ENCODE assay signal across 9 cellular contexts in genomic region chr2:74461187-74462053, GRCh38. TPM values are rescaled to one million over a fixed set of nuclear protein-coding genes. Genes with fewer than 3 reads are reported as not detected.
DNase-seq lines count a peak whose midpoint lies in the region; ATAC-seq and TF ChIP-seq lines count a peak whose summit lies in the region.
"Had no signal": no experiment of that assay in that cellular context is flagged by ENCODE, and none has a peak within 500 bp of the region (broad histone marks: within the 10 kb centered on the region; RNA-seq: fewer than 3 reads in every experiment).

No MANE protein-coding gene starts in this region.

- CTCF ChIA-PET in GM10248 (lab: Yijun Ruan, JAX): interaction anchor here (1.2 to 2.3 kb wide), 4 partner anchors 13 to 126 kb away, joined by 3 to 4 read pairs (median 4); no protein-coding TSS in a partner anchor

- POLR2A ChIA-PET in GM10248 (lab: Yijun Ruan, JAX): no interaction called here

- no peaks in the 10 kb centered on the region for H3K36me3 Mint-ChIP-seq in glutamatergic neuron (ENCODE audit: unreplicated experiment)
- H3K36me3 Mint-ChIP-seq: natural killer cell had no signal

- ATAC-seq in sciatic nerve: no peak
- ATAC-seq: gastrocnemius medialis, natural killer cell had no signal

- intact Hi-C loops in sciatic nerve (cut with DNase I): no loop called here

- DNase-seq in GM10248 (ENCODE audit: extremely low spot score) (no peak), NAMALWA (ENCODE audit: low spot score) (peak; percentile 55), glutamatergic neuron (peak; percentile 43), NCI-H526 treated with DMSO at 0.1 percent for 48 hours (lab: John Stamatoyannopoulos, UW) (no peak), Ammon's horn (ENCODE audit: low spot score) (no peak), sciatic nerve (ENCODE audit: low spot score) (no peak)
- DNase-seq: gastrocnemius medialis, natural killer cell, NCI-H2081 treated with DMSO at 0.1 percent for 48 hours had no signal

- H3K27me3 Mint-ChIP-seq in glutamatergic neuron (ENCODE audit: unreplicated experiment): peaks cover 22% of the 10 kb centered on the region

- H3K9me3 Mint-ChIP-seq in glutamatergic neuron (ENCODE audit: unreplicated experiment): peaks cover 14% of the 10 kb centered on the region
- H3K9me3 Mint-ChIP-seq: natural killer cell had no signal

- peak; percentile 17 for TF ChIP-seq CTCF in GM10248 (IDR thresholded peaks at IDR 0.05; ENCODE audit: control extremely low read depth, extremely low read depth, low read depth, missing control alignments)
- peak; percentile 30 for TF ChIP-seq CTCF in glutamatergic neuron (IDR thresholded peaks at IDR 0.05; ENCODE audit: partially characterized antibody, unreplicated experiment)

- no peak overlapping the region for H3K4me3 Mint-ChIP-seq in glutamatergic neuron (ENCODE audit: unreplicated experiment)

- no peak overlapping the region for H3K27ac Mint-ChIP-seq in glutamatergic neuron (ENCODE audit: unreplicated experiment)

- peaks cover 8% of the 10 kb centered on the region for H3K4me1 Mint-ChIP-seq in glutamatergic neuron (ENCODE audit: low read depth, unreplicated experiment)

RNA-seq across cellular contexts. Expression of gene WBP1, which starts 3.2 kb away (rescaled TPM):
- total RNA-seq in glutamatergic neuron (ENCODE audit: unreplicated experiment) (109 TPM), sciatic nerve (68.6 TPM)

RNA-seq across cellular contexts. Expression of gene MOGS, which starts 3.8 kb away (rescaled TPM):
- total RNA-seq in glutamatergic neuron (ENCODE audit: unreplicated experiment): 50.9 TPM
- total RNA-seq in sciatic nerve: 39.5 TPM

RNA-seq across cellular contexts. Expression of gene INO80B, which starts 6.5 kb away (rescaled TPM):
- total RNA-seq in glutamatergic neuron (ENCODE audit: unreplicated experiment): 18.5 TPM
- total RNA-seq in sciatic nerve: 38.2 TPM

RNA-seq across cellular contexts. Expression of gene MRPL53, which starts 11.1 kb away (rescaled TPM):
- total RNA-seq in glutamatergic neuron (ENCODE audit: unreplicated experiment) (63.9 TPM), sciatic nerve (54.4 TPM)

RNA-seq across cellular contexts. Expression of gene RTKN, which starts 19.7 kb away (rescaled TPM):
- total RNA-seq in glutamatergic neuron (ENCODE audit: unreplicated experiment) (88.7 TPM), sciatic nerve (76.0 TPM)

Comparison
In these comparisons a context has a peak if more than half of its experiments do, and no peak if none do; other contexts are left out.
1. DNase-seq: peak in NAMALWA (single experiment) and glutamatergic neuron (single experiment); none in GM10248 (single experiment), NCI-H526 treated with DMSO at 0.1 percent for 48 hours (single experiment), Ammon's horn (single experiment) and sciatic nerve (single experiment).